In genomic region chr6:32973144-32973854, GRCh38 we compare ENCODE assay signal across 8 cellular contexts.
DNase-seq lines count a peak whose midpoint lies in the region; ATAC-seq and TF ChIP-seq lines count a peak whose summit lies in the region.

No MANE protein-coding gene starts in this region.

- intact Hi-C loops in dendritic cell treated with granulocyte-macrophage colony-stimulating factor and Interleukin-4, amounts not matched to agents 40 ng/mL and 50 ng/mL, for 4 days (cut with micrococcal nuclease): loop anchor here (2.0 to 5.0 kb wide), 3 partner anchors 20 to 131 kb away; partner anchors contain the start of genes HLA-DMA and PSMB8

- H3K36me3 Mint-ChIP-seq in dendritic cell treated with granulocyte-macrophage colony-stimulating factor and Interleukin-4, amounts not matched to agents 40 ng/mL and 50 ng/mL, for 4 days (ENCODE audit: low read depth): peaks cover 100% of the 10 kb centered on the region

- no peaks in the 10 kb centered on the region for H3K27me3 Mint-ChIP-seq in dendritic cell treated with granulocyte-macrophage colony-stimulating factor and Interleukin-4, amounts not matched to agents 40 ng/mL and 50 ng/mL, for 4 days

- peak overlapping the region; percentile 81 for H3K9ac ChIP-seq in mucosa of stomach (ENCODE audit: low read length)

- peaks cover 42% of the 10 kb centered on the region for H3K4me1 ChIP-seq in mucosa of stomach (ENCODE audit: control insufficient read depth, insufficient read depth, low read length)

- peak overlapping the region; percentile 100 for H3K27ac Mint-ChIP-seq in dendritic cell treated with granulocyte-macrophage colony-stimulating factor and Interleukin-4, amounts not matched to agents 40 ng/mL and 50 ng/mL, for 4 days

- no peak for TF ChIP-seq CTCF in AG10803 (conservative IDR thresholded peaks at IDR 0.05; ENCODE audit: low read length)
- TF ChIP-seq CTCF in HFF-Myc (IDR thresholded peaks at IDR 0.05; ENCODE audit: low read depth, low read length, missing control alignments): no peak

- ATAC-seq in HG03095 (IDR thresholded peaks at IDR 0.05; ENCODE audit: unreplicated experiment): no peak

- no peaks in the 10 kb centered on the region for H3K9me3 Mint-ChIP-seq in dendritic cell treated with granulocyte-macrophage colony-stimulating factor and Interleukin-4, amounts not matched to agents 40 ng/mL and 50 ng/mL, for 4 days

- H3K9me3 ChIP-seq in mucosa of stomach (ENCODE audit: control insufficient read depth, low read length): no peaks in the 10 kb centered on the region

- H3K27ac ChIP-seq in substantia nigra (ENCODE audit: low read depth, low read length, poor library complexity, severe bottlenecking): peak overlapping the region; percentile 86

- DNase-seq in AG10803 (ENCODE audit: low read depth) (peak; percentile 31), HFF-Myc (ENCODE audit: extremely low read depth, low read depth) (no peak), T-helper 9 cell (peak; percentile 59), substantia nigra (lab: John Stamatoyannopoulos, UW) (peak in 2 of 49 donors; percentile 33 to 61), NCI-H526 treated with DMSO at 0.1 percent for 48 hours (lab: John Stamatoyannopoulos, UW) (no peak)

- H3K4me3 ChIP-seq in AG10803 (ENCODE audit: low read length) (peak overlapping the region; percentile 96), HFF-Myc (replicated peaks; ENCODE audit: low read depth, low read length) (peak overlapping the region; percentile 97), mucosa of stomach (ENCODE audit: low read length) (peak overlapping the region; percentile 82)

- H3K4me1 Mint-ChIP-seq in dendritic cell treated with granulocyte-macrophage colony-stimulating factor and Interleukin-4, amounts not matched to agents 40 ng/mL and 50 ng/mL, for 4 days (ENCODE audit: low read depth): peaks cover 44% of the 10 kb centered on the region

- H3K36me3 ChIP-seq in mucosa of stomach (ENCODE audit: control insufficient read depth, insufficient read depth, low read length): peaks cover 34% of the 10 kb centered on the region

- H3K27me3 ChIP-seq in mucosa of stomach (ENCODE audit: control insufficient read depth, insufficient read depth, low read length): no peaks in the 10 kb centered on the region

- H3K4me3 Mint-ChIP-seq in dendritic cell treated with granulocyte-macrophage colony-stimulating factor and Interleukin-4, amounts not matched to agents 40 ng/mL and 50 ng/mL, for 4 days: peak overlapping the region; percentile 97

Comparison
In these comparisons a context has a peak if more than half of its experiments do, and no peak if none do; other contexts are left out.
1. DNase-seq: peak in AG10803 (single experiment) and T-helper 9 cell (single experiment); none in HFF-Myc (single experiment) and NCI-H526 treated with DMSO at 0.1 percent for 48 hours (single experiment).
2. Peak in every context shown above with its lines, with median percentiles within 50 percentile points of each other: H3K4me3 ChIP-seq.